In genomic region chr3:155743616-155744015, GRCh38 we compare ENCODE assay signal across 8 cellular contexts. TPM values are rescaled to one million over a fixed set of nuclear protein-coding genes. Genes with fewer than 3 reads are reported as not detected.
DNase-seq lines count a peak whose midpoint lies in the region; ATAC-seq and TF ChIP-seq lines count a peak whose summit lies in the region.

No MANE protein-coding gene starts in this region.

- no peaks in the 10 kb centered on the region for H3K9me3 Mint-ChIP-seq in WTC11
- no peaks in the 10 kb centered on the region for H3K9me3 Mint-ChIP-seq in stimulated activated naive CD8-positive, alpha-beta T cell treated with anti-CD3 and anti-CD28 coated beads, Interleukin-15, amount 100 ng/mL, for 72 hours

- H3K4me3 ChIP-seq in iPS-18a (ENCODE audit: low read length): peak overlapping the region; percentile 90

- DNase-seq in NCI-H510A treated with DMSO at 0.1 percent for 48 hours (lab: John Stamatoyannopoulos, UW) (peak; percentile 29), NCI-H510A (lab: John Stamatoyannopoulos, UW) (no peak), WTC11 (ENCODE audit: low spot score) (no peak), DMS 273 treated with DMSO at 0.1 percent for 48 hours (lab: John Stamatoyannopoulos, UW) (no peak), NCI-H1930 (lab: John Stamatoyannopoulos, UW) (no peak), Ammon's horn (ENCODE audit: low spot score) (no peak)
- DNase-seq in stimulated activated naive CD8-positive, alpha-beta T cell treated with anti-CD3 and anti-CD28 coated beads, Interleukin-15, amount 100 ng/mL, for 72 hours: no peak

- TF ChIP-seq CTCF in WTC11 (IDR thresholded peaks at IDR 0.05): no peak

- no peaks in the 10 kb centered on the region for H3K36me3 Mint-ChIP-seq in WTC11

- H3K27ac Mint-ChIP-seq in WTC11: no peak overlapping the region; the same call in 1 of the 2 replicates
- peak overlapping the region in 1 of 2 donors; percentile 71 for H3K27ac Mint-ChIP-seq in stimulated activated naive CD8-positive, alpha-beta T cell treated with anti-CD3 and anti-CD28 coated beads, Interleukin-15, amount 100 ng/mL, for 72 hours

- H3K4me1 ChIP-seq in iPS-18a (ENCODE audit: control insufficient read depth, low read depth, low read length): peaks cover 37% of the 10 kb centered on the region

- POLR2A ChIA-PET in WTC11 (lab: Charles Lee): interaction anchor here (0.9 kb wide), 1 partner anchor 1599 kb away, joined by 3 read pairs; no protein-coding TSS in a partner anchor

- no peaks in the 10 kb centered on the region for H3K9me3 ChIP-seq in iPS-18a (ENCODE audit: control insufficient read depth, low read depth, low read length)

- no peaks in the 10 kb centered on the region for H3K36me3 ChIP-seq in iPS-18a (ENCODE audit: control insufficient read depth, low read depth, low read length)

- no peaks in the 10 kb centered on the region for H3K27me3 ChIP-seq in iPS-18a (ENCODE audit: control insufficient read depth, insufficient read depth, low read length)

- H3K9ac ChIP-seq in iPS-18a (ENCODE audit: low read length): peak overlapping the region; percentile 74

- H3K4me3 Mint-ChIP-seq in WTC11: peak overlapping the region; percentile 98
- peak overlapping the region; percentile 90 to 93 for H3K4me3 Mint-ChIP-seq in stimulated activated naive CD8-positive, alpha-beta T cell treated with anti-CD3 and anti-CD28 coated beads, Interleukin-15, amount 100 ng/mL, for 72 hours

- ATAC-seq in WTC11: no peak
- ATAC-seq in stimulated activated naive CD8-positive, alpha-beta T cell treated with anti-CD3 and anti-CD28 coated beads, Interleukin-15, amount 100 ng/mL, for 72 hours: no peak

- CTCF ChIA-PET in WTC11 (lab: Charles Lee): interaction anchor here (0.7 to 0.8 kb wide), 2 partner anchors 62 to 361 kb away, joined by 4 to 7 read pairs; partner anchors contain the start of gene C3orf33

- peaks cover 53% of the 10 kb centered on the region for H3K4me1 Mint-ChIP-seq in WTC11
- peaks cover 30% of the 10 kb centered on the region for H3K4me1 Mint-ChIP-seq in stimulated activated naive CD8-positive, alpha-beta T cell treated with anti-CD3 and anti-CD28 coated beads, Interleukin-15, amount 100 ng/mL, for 72 hours

- no peaks in the 10 kb centered on the region for H3K27me3 Mint-ChIP-seq in WTC11 (ENCODE audit: low read depth)
- H3K27me3 Mint-ChIP-seq in stimulated activated naive CD8-positive, alpha-beta T cell treated with anti-CD3 and anti-CD28 coated beads, Interleukin-15, amount 100 ng/mL, for 72 hours: peaks cover 64% of the 10 kb centered on the region

- H3K27ac ChIP-seq in iPS-18a (ENCODE audit: low read length): no peak overlapping the region

TF ChIP-seq in WTC11, 78 proteins besides CTCF, POLR2A, EP300 and RAD21:
- no peak for TF ChIP-seq NR3C1 (CRISPR knock-in tag; conservative IDR thresholded peaks at IDR 0.05; ENCODE audit: low read depth)

RNA-seq across cellular contexts. Expression of gene PLCH1, which starts 1.3 kb away (rescaled TPM):
- 8.4 to 8.9 TPM (median 8.8 TPM) in 3 replicates for total RNA-seq in WTC11 (2021)
